In genomic region chr9:130243015-130243881, GRCh38 we compare ENCODE assay signal across 8 cellular contexts. TPM values are rescaled to one million over a fixed set of nuclear protein-coding genes. Genes with fewer than 3 reads are reported as not detected.
A peak's percentile ranks its signal among the peaks of the same experiment; 100 is the strongest.
DNase-seq lines count a peak whose midpoint lies in the region; ATAC-seq and TF ChIP-seq lines count a peak whose summit lies in the region.

No MANE protein-coding gene starts in this region.

- no peak overlapping the region for H3K4me3 Mint-ChIP-seq in activated T-helper 1 cell treated with anti-CD3 and anti-CD28 coated beads, Interleukin-12 subunit alpha, Interleukin-12 subunit beta, Interleukin-2, Interleukin-4 antibody, amounts not matched to agents 30 ng/mL and 10 ng/mL and 1 ng/mL, durations not matched to agents 14 hours and 24 hours and 36 hours

- peak overlapping the region; percentile 42 for H3K4me3 ChIP-seq in HUES48 (ENCODE audit: low read depth, low read length)

- H3K9me3 ChIP-seq in ES-I3 (ENCODE audit: control insufficient read depth, insufficient read depth, low read length) (no peaks in the 10 kb centered on the region), HUES48 (ENCODE audit: control insufficient read depth, insufficient read depth, low read length) (no peaks in the 10 kb centered on the region)

- peaks cover 2% of the 10 kb centered on the region for H3K27me3 Mint-ChIP-seq in activated T-helper 1 cell treated with anti-CD3 and anti-CD28 coated beads, Interleukin-12 subunit alpha, Interleukin-12 subunit beta, Interleukin-2, Interleukin-4 antibody, amounts not matched to agents 30 ng/mL and 10 ng/mL and 1 ng/mL, durations not matched to agents 14 hours and 24 hours and 36 hours (ENCODE audit: insufficient read depth)

- no peaks in the 10 kb centered on the region for H3K36me3 Mint-ChIP-seq in activated T-helper 1 cell treated with anti-CD3 and anti-CD28 coated beads, Interleukin-12 subunit alpha, Interleukin-12 subunit beta, Interleukin-2, Interleukin-4 antibody, amounts not matched to agents 30 ng/mL and 10 ng/mL and 1 ng/mL, durations not matched to agents 14 hours and 24 hours and 36 hours (ENCODE audit: low read depth)

- intact Hi-C loops in activated T-helper 1 cell treated with anti-CD3 and anti-CD28 coated beads, Interleukin-12 subunit alpha, Interleukin-12 subunit beta, Interleukin-2, Interleukin-4 antibody, amounts not matched to agents 30 ng/mL and 10 ng/mL and 1 ng/mL, durations not matched to agents 14 hours and 24 hours and 36 hours (cut with micrococcal nuclease), result loop anchor here (2.0 to 5.0 kb wide), 2 partner anchors 358 to 406 kb away; partner anchors contain the start of genes C9orf78 and USP20

- H3K4me1 ChIP-seq in ES-I3 (ENCODE audit: insufficient read depth, low read length), result peaks cover 7% of the 10 kb centered on the region; the same call in 1 of the 2 replicates
- peaks cover 11% of the 10 kb centered on the region; the same call in 1 of the 2 replicates for H3K4me1 ChIP-seq in HUES48 (ENCODE audit: control insufficient read depth, insufficient read depth, low read length)
- no peaks in the 10 kb centered on the region for H3K4me1 ChIP-seq in foreskin keratinocyte

- H3K27ac ChIP-seq in HUES48 (ENCODE audit: low read depth, low read length) (no peak overlapping the region), foreskin keratinocyte (no peak overlapping the region)

- peak; percentile 56 for ATAC-seq in foreskin keratinocyte
- no peak for ATAC-seq in GM19351 (IDR thresholded peaks at IDR 0.05; ENCODE audit: unreplicated experiment)

- no peak overlapping the region for H3K27ac Mint-ChIP-seq in activated T-helper 1 cell treated with anti-CD3 and anti-CD28 coated beads, Interleukin-12 subunit alpha, Interleukin-12 subunit beta, Interleukin-2, Interleukin-4 antibody, amounts not matched to agents 30 ng/mL and 10 ng/mL and 1 ng/mL, durations not matched to agents 14 hours and 24 hours and 36 hours

- H3K9me3 Mint-ChIP-seq in activated T-helper 1 cell treated with anti-CD3 and anti-CD28 coated beads, Interleukin-12 subunit alpha, Interleukin-12 subunit beta, Interleukin-2, Interleukin-4 antibody, amounts not matched to agents 30 ng/mL and 10 ng/mL and 1 ng/mL, durations not matched to agents 14 hours and 24 hours and 36 hours, result no peaks in the 10 kb centered on the region

- H3K4me1 Mint-ChIP-seq in activated T-helper 1 cell treated with anti-CD3 and anti-CD28 coated beads, Interleukin-12 subunit alpha, Interleukin-12 subunit beta, Interleukin-2, Interleukin-4 antibody, amounts not matched to agents 30 ng/mL and 10 ng/mL and 1 ng/mL, durations not matched to agents 14 hours and 24 hours and 36 hours (ENCODE audit: low read depth), result peaks cover 25% of the 10 kb centered on the region

- TF ChIP-seq CTCF in foreskin keratinocyte (conservative IDR thresholded peaks at IDR 0.05), result peak; percentile 82

- H3K9ac ChIP-seq in ES-I3 (ENCODE audit: low read depth, low read length) (0 out of 2 replicates have a peak overlapping the region, but pooled peaks have one; percentile 1), HUES48 (ENCODE audit: low read depth, low read length) (no peak overlapping the region)

- DNase-seq in RPMI7951 (ENCODE audit: low read depth), result peak; percentile 34
- peak; percentile 61 for DNase-seq in activated T-helper 1 cell treated with anti-CD3 and anti-CD28 coated beads, Interleukin-12 subunit alpha, Interleukin-12 subunit beta, Interleukin-2, Interleukin-4 antibody, amounts not matched to agents 30 ng/mL and 10 ng/mL and 1 ng/mL, durations not matched to agents 14 hours and 24 hours and 36 hours (ENCODE audit: low spot score)
- no peak for DNase-seq in foreskin keratinocyte
- peak in 46 of 56 donors; percentile 6 to 87 (median 37) for DNase-seq in nucleus accumbens (lab: John Stamatoyannopoulos, UW)
- DNase-seq in stromal cell of bone marrow (ENCODE audit: low read depth), result peak; percentile 9

- no peaks in the 10 kb centered on the region for H3K36me3 ChIP-seq in ES-I3 (ENCODE audit: insufficient read depth, low read length)
- no peaks in the 10 kb centered on the region for H3K36me3 ChIP-seq in HUES48 (ENCODE audit: control insufficient read depth, insufficient read depth, low read length)

- peaks cover 2% of the 10 kb centered on the region; the same call in 1 of the 2 replicates for H3K27me3 ChIP-seq in HUES48 (ENCODE audit: control insufficient read depth, insufficient read depth, low read length)
- no peaks in the 10 kb centered on the region for H3K27me3 ChIP-seq in foreskin keratinocyte

RNA-seq across cellular contexts. Expression of gene HMCN2, which starts 22.3 kb away (rescaled TPM):
- total RNA-seq in RPMI7951 (2014; rRNA removed; shearing (Covaris generic)), result under 0.01 and 0.78 TPM in 2 replicates
- not detected in 2 replicates for total RNA-seq in activated T-helper 1 cell treated with anti-CD3 and anti-CD28 coated beads, Interleukin-12 subunit alpha, Interleukin-12 subunit beta, Interleukin-2, Interleukin-4 antibody, amounts not matched to agents 30 ng/mL and 10 ng/mL and 1 ng/mL, durations not matched to agents 14 hours and 24 hours and 36 hours
- total RNA-seq in foreskin keratinocyte, result not detected in 2 replicates
- polyA plus RNA-seq in foreskin keratinocyte, result not detected in 2 replicates

Comparison
In these comparisons a context has a peak if more than half of its experiments do, and no peak if none do; other contexts are left out.
1. DNase-seq: peak in RPMI7951 (single experiment), activated T-helper 1 cell treated with anti-CD3 and anti-CD28 coated beads, Interleukin-12 subunit alpha, Interleukin-12 subunit beta, Interleukin-2, Interleukin-4 antibody, amounts not matched to agents 30 ng/mL and 10 ng/mL and 1 ng/mL, durations not matched to agents 14 hours and 24 hours and 36 hours (single experiment), nucleus accumbens (46 of 56) and stromal cell of bone marrow (single experiment); none in foreskin keratinocyte (0 of 2).